In the genomic region with DNA sequence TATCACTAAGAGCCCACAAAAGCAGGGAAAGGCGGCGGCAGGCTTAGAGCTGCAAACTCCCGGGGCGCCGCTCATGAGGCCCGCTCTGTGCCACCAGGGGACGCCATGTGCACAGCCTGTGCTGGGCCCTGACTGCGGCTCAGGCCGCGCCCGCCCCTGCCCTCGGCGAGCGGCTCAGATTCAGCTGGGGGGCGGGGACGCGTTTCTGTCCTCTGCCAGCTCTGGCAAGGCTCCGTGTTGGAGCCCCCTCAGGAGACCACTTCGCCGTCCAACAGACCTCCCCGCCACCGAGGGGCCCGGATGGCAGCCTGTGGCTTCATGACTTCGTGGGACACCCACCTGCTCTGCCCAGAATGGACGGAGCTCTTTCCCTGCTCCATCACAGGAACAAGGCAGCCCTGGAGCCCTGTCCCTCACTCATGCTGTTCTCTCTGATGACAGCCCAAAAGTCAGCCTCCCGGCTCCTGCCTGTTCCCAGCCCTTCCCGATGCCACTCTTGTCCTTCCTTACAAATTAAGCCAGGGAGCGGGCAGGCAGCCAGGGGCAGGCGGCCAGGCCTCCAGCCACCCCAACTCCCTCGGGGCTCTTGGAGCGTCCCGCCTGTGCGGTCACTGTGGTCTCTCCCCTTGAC, we compare ENCODE assay signal across 8 cellular contexts.
A peak's percentile ranks its signal among the peaks of the same experiment; 100 is the strongest.
DNase-seq lines count a peak whose midpoint lies in the region; ATAC-seq and TF ChIP-seq lines count a peak whose summit lies in the region.

No MANE protein-coding gene starts in this region.

- no peak overlapping the region for H3K27ac Mint-ChIP-seq in IgD-negative memory B cell

- no peaks in the 10 kb centered on the region for H3K27me3 Mint-ChIP-seq in IgD-negative memory B cell

- H3K27me3 ChIP-seq in foreskin keratinocyte (peaks cover 4% of the 10 kb centered on the region), neutrophil (peaks cover 5% of the 10 kb centered on the region), subcutaneous abdominal adipose tissue (ENCODE audit: control insufficient read depth in 5 of 5, insufficient read depth in 4 of 5, low read length in 5 of 5) (no peaks in the 10 kb centered on the region)

- H3K9me3 ChIP-seq in neutrophil (no peaks in the 10 kb centered on the region), subcutaneous abdominal adipose tissue (ENCODE audit: control insufficient read depth in 5 of 5, low read length in 5 of 5) (no peaks in the 10 kb centered on the region)

- H3K27ac ChIP-seq in foreskin keratinocyte (no peak overlapping the region), neutrophil (no peak overlapping the region), subcutaneous abdominal adipose tissue (ENCODE audit: low read depth, low read length) (no peak overlapping the region)

- ATAC-seq in GM21528 (IDR thresholded peaks at IDR 0.05; ENCODE audit: low FRiP score, unreplicated experiment), result peak; percentile 77
- ATAC-seq in foreskin keratinocyte, result peak; percentile 88

- H3K36me3 Mint-ChIP-seq in IgD-negative memory B cell, result peaks cover 3% of the 10 kb centered on the region

- peak; percentile 81 for DNase-seq in DMS53 (lab: John Stamatoyannopoulos, UW)
- peak; percentile 70 for DNase-seq in RKO (ENCODE audit: low spot score)
- peak; percentile 72 for DNase-seq in activated T-helper 9 cell treated with anti-CD3 and anti-CD28 coated beads, Interleukin-2, amount 50 U/mL, for 16 hours (ENCODE audit: low read depth)
- DNase-seq in foreskin keratinocyte, result peak in 1 of 2 donors; percentile 43

- H3K4me3 ChIP-seq in neutrophil (ENCODE audit: low read depth in 1 of 2, low read length in 1 of 2) (peak overlapping the region; percentile 10 to 44), subcutaneous abdominal adipose tissue (ENCODE audit: low read depth in 1 of 5, low read length in 5 of 5) (peak overlapping the region in 4 of 5 donors; percentile 18 to 50 (median 26))

- peaks cover 0 to 6% (median 4%) of the 10 kb centered on the region in 3 donors for H3K4me1 Mint-ChIP-seq in IgD-negative memory B cell

- peak overlapping the region in 1 of 5 donors; percentile 23 for H3K9ac ChIP-seq in subcutaneous abdominal adipose tissue (ENCODE audit: low read length in 5 of 5)

- H3K9me3 Mint-ChIP-seq in IgD-negative memory B cell, result no peaks in the 10 kb centered on the region

- peak overlapping the region in 3 of 4 donors; percentile 37 to 72 (median 60) for H3K4me3 Mint-ChIP-seq in IgD-negative memory B cell

- H3K36me3 ChIP-seq in neutrophil (peaks cover 18% of the 10 kb centered on the region), subcutaneous abdominal adipose tissue (ENCODE audit: control insufficient read depth in 5 of 5, insufficient read depth in 5 of 5, low read length in 5 of 5) (no peaks in the 10 kb centered on the region)

- H3K4me1 ChIP-seq in foreskin keratinocyte (peaks cover 4% of the 10 kb centered on the region), neutrophil (ENCODE audit: control insufficient read depth in 1 of 2, insufficient read depth in 1 of 2, low read depth in 1 of 2, low read length in 1 of 2) (peaks cover 0 to 6% of the 10 kb centered on the region in 2 experiments), subcutaneous abdominal adipose tissue (ENCODE audit: control insufficient read depth in 5 of 5, insufficient read depth in 5 of 5, low read length in 5 of 5) (peaks cover 0 to 13% (median 11%) of the 10 kb centered on the region in 5 donors)

- peak; percentile 98 for TF ChIP-seq CTCF in foreskin keratinocyte (conservative IDR thresholded peaks at IDR 0.05)
- peak; percentile 61 for TF ChIP-seq CTCF in neutrophil (IDR thresholded peaks at IDR 0.05)
